In the genomic region with DNA sequence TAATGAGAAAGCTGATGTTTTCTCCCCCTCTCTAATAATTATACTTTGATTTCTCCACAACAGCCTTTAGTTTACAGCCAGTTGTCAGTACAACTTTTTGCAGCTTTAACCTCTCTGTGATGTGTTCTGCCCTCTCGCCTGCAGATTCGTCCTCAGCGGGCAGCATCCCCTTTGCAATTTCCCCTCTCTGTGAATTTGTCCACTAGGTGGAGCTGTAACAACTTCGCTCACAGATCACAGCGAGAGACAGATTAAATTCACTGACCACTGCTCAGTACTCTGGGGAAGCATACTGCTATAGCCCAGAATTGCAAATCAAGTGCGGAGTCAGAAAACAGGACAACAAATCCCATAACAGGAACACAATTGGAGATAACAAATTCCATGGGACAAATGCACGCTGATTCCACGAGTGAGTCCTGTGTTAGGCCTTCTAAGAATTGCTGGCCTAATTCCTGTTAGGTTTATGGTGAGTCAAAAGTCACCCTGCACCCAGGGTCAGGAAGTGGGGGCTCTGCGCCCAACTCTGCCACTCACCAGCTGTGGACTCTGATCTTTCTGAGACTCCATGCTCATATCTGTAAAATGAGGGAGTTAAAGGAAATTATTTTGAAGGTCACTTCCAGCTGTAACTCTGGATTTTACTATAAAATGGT, we compare ENCODE assay signal across 8 cellular contexts.
DNase-seq lines count a peak whose midpoint lies in the region; ATAC-seq and TF ChIP-seq lines count a peak whose summit lies in the region.

No MANE protein-coding gene starts in this region.

- H3K4me3 ChIP-seq in fibroblast of the aortic adventitia (ENCODE audit: low read depth, low read length) = no peak overlapping the region

- ATAC-seq in HG02571 (IDR thresholded peaks at IDR 0.05; ENCODE audit: unreplicated experiment) = peak; percentile 79

- DNase-seq in stimulated activated CD4-positive, alpha-beta T cell treated with anti-CD3 and anti-CD28 coated beads, Interleukin-4, amount 100 ng/mL, for 48 hours (ENCODE audit: low read depth in 2 of 2) = peak; percentile 0 to 8
- no peak for DNase-seq in stimulated activated CD4-positive, alpha-beta T cell treated with anti-CD3 and anti-CD28 coated beads, Interleukin-12 subunit alpha, Interleukin-12 subunit beta, amount 100 ng/mL, for 4 hours
- DNase-seq in MV-4-11 (lab: John Stamatoyannopoulos, UW) = peak; percentile 67
- DNase-seq in SW480 (ENCODE audit: low spot score) = peak; percentile 59
- DNase-seq in fibroblast of the aortic adventitia (ENCODE audit: low read depth) = peak; percentile 9
- DNase-seq in occipital lobe (lab: John Stamatoyannopoulos, UW) = peak; percentile 35
- DNase-seq in posterior vena cava (ENCODE audit: low spot score) = no peak

- intact Hi-C loops in posterior vena cava (cut with DNase I) = no loop called here

- TF ChIP-seq CTCF in fibroblast of the aortic adventitia (IDR thresholded peaks at IDR 0.05; ENCODE audit: insufficient read depth, low read length) = peak; percentile 43

Comparison
In these comparisons a context has a peak if more than half of its experiments do, and no peak if none do; other contexts are left out.
1. DNase-seq: peak in stimulated activated CD4-positive, alpha-beta T cell treated with anti-CD3 and anti-CD28 coated beads, Interleukin-4, amount 100 ng/mL, for 48 hours (2 of 2), MV-4-11 (single experiment), SW480 (single experiment), fibroblast of the aortic adventitia (single experiment) and occipital lobe (single experiment); none in stimulated activated CD4-positive, alpha-beta T cell treated with anti-CD3 and anti-CD28 coated beads, Interleukin-12 subunit alpha, Interleukin-12 subunit beta, amount 100 ng/mL, for 4 hours (single experiment) and posterior vena cava (single experiment).